ENCODE assay signal across 22 cellular contexts in genomic region chr7:37105119-37105518, GRCh38.
DNase-seq lines count a peak whose midpoint lies in the region; ATAC-seq and TF ChIP-seq lines count a peak whose summit lies in the region.
"Had no signal": no experiment of that assay in that cellular context is flagged by ENCODE, and none has a peak within 500 bp of the region (broad histone marks: within the 10 kb centered on the region; RNA-seq: fewer than 3 reads in every experiment).

No MANE protein-coding gene starts in this region.

- no peak for TF ChIP-seq CTCF in neural progenitor cell (IDR thresholded peaks at IDR 0.05)

- H3K27me3 ChIP-seq in neural progenitor cell, result no peaks in the 10 kb centered on the region
- H3K27me3 ChIP-seq: SJCRH30 had no signal

- no peaks in the 10 kb centered on the region for H3K9me3 ChIP-seq in neural progenitor cell (ENCODE audit: low read depth)
- H3K9me3 ChIP-seq: SJCRH30 had no signal

- no peaks in the 10 kb centered on the region for H4K20me1 ChIP-seq in neural progenitor cell (ENCODE audit: low read depth)

- H3K27ac ChIP-seq in neural progenitor cell, result no peak overlapping the region
- H3K27ac ChIP-seq: PC-9, SJCRH30 had no signal

- no peak overlapping the region for H3K9ac ChIP-seq in neural progenitor cell

- H3K4me3 ChIP-seq in neural progenitor cell, result no peak overlapping the region
- H3K4me3 ChIP-seq: GM23338, K562, PC-9, SJCRH30 had no signal

- no peak overlapping the region for H3K27ac Mint-ChIP-seq in neural progenitor cell
- H3K27ac Mint-ChIP-seq: GM23338, T-helper 17 cell had no signal

- peaks cover 3% of the 10 kb centered on the region for H3K27me3 Mint-ChIP-seq in neural progenitor cell (ENCODE audit: insufficient read depth, low read depth)
- H3K27me3 Mint-ChIP-seq: CD4-positive, CD25-positive, alpha-beta regulatory T cell; T-helper 17 cell had no signal

- peak overlapping the region; percentile 45 for H3K4me2 ChIP-seq in neural progenitor cell
- H3K4me2 ChIP-seq: GM23338, PC-9 had no signal

- peaks cover 45% of the 10 kb centered on the region for H3K4me1 Mint-ChIP-seq in neural progenitor cell

- DNase-seq in NCI-H1436 (lab: John Stamatoyannopoulos, UW), result peak; percentile 48
- no peak for DNase-seq in NCI-H1436 treated with DMSO at 0.1 percent for 48 hours (lab: John Stamatoyannopoulos, UW)
- DNase-seq in COR-L47 (lab: John Stamatoyannopoulos, UW), result peak; percentile 69
- peak; percentile 96 for DNase-seq in NCI-H69 (lab: John Stamatoyannopoulos, UW)
- DNase-seq in neural progenitor cell (ENCODE audit: low spot score), result peak; percentile 44
- DNase-seq: CD4-positive, CD25-positive, alpha-beta regulatory T cell; DMS53; H9; Kasumi-1; NCI-H1694; NCI-H2107; NCI-H446 treated with DMSO at 0.1 percent for 48 hours; NCI-H526 treated with DMSO at 0.1 percent for 48 hours; PC-9; SJCRH30; T-helper 17 cell had no signal

- ATAC-seq in HG02588 (IDR thresholded peaks at IDR 0.05; ENCODE audit: unreplicated experiment) (no peak), HG03097 (IDR thresholded peaks at IDR 0.05; ENCODE audit: low FRiP score, unreplicated experiment) (no peak)
- ATAC-seq: GM23338, K562, Right ventricle myocardium inferior, SK-N-SH treated with all-trans-retinoic acid at 6 μM for 48 hours, T-helper 17 cell had no signal

- no peak overlapping the region for H3K4me3 Mint-ChIP-seq in neural progenitor cell
- H3K4me3 Mint-ChIP-seq: CD4-positive, CD25-positive, alpha-beta regulatory T cell; GM23338; H9; T-helper 17 cell had no signal

- no peaks in the 10 kb centered on the region for H3K9me3 Mint-ChIP-seq in neural progenitor cell
- H3K9me3 Mint-ChIP-seq: GM23338, H9 had no signal

- H3K79me2 ChIP-seq in neural progenitor cell (ENCODE audit: low read depth), result no peaks in the 10 kb centered on the region

- no peaks in the 10 kb centered on the region for H3K36me3 Mint-ChIP-seq in neural progenitor cell

- H2AFZ ChIP-seq in neural progenitor cell (replicated peaks), result no peak overlapping the region
- H2AFZ ChIP-seq: GM23338, PC-9 had no signal

- H3K4me1 ChIP-seq in neural progenitor cell, result peaks cover 28% of the 10 kb centered on the region

- H3K36me3 ChIP-seq in neural progenitor cell, result no peaks in the 10 kb centered on the region
- H3K36me3 ChIP-seq: SJCRH30 had no signal

- H3F3A ChIP-seq in neural progenitor cell (ENCODE audit: low read depth), result peaks cover 12% of the 10 kb centered on the region
